8 cellular contexts compared by ENCODE assay signal in genomic region chr1:47313915-47314664, GRCh38. TPM values are rescaled to one million over a fixed set of nuclear protein-coding genes. Genes with fewer than 3 reads are reported as not detected.
DNase-seq lines count a peak whose midpoint lies in the region; ATAC-seq and TF ChIP-seq lines count a peak whose summit lies in the region.

STIL (minus strand) TSS chr1:47314147; CDS start chr1:47310319, 3,828 bp downstream.

- peak within 1 kb of the TSS; percentile 91 for H3K56ac ChIP-seq in mesendoderm (ENCODE audit: low read length)

- peak within 1 kb of the TSS; percentile 90 for H3K4ac ChIP-seq in mesendoderm (ENCODE audit: low read depth, low read length)

- H3K27ac Mint-ChIP-seq in activated CD8-positive, alpha-beta memory T cell treated with anti-CD3 and anti-CD28 coated beads, Interleukin-2, amount 10 ng/mL, durations not matched to agents 7 days and 5 days, result peak within 1 kb of the TSS; percentile 94
- peak within 1 kb of the TSS; percentile 99 for H3K27ac Mint-ChIP-seq in endodermal cell

- no peak within 1 kb of the TSS for H3K23ac ChIP-seq in mesendoderm (ENCODE audit: low read length)

- H3K4me2 ChIP-seq in mesendoderm (ENCODE audit: low read length), result peak within 1 kb of the TSS; percentile 37

- H3K4me3 Mint-ChIP-seq in activated CD8-positive, alpha-beta memory T cell treated with anti-CD3 and anti-CD28 coated beads, Interleukin-2, amount 10 ng/mL, durations not matched to agents 7 days and 5 days, result peak within 1 kb of the TSS; percentile 95
- peak within 1 kb of the TSS; percentile 99 for H3K4me3 Mint-ChIP-seq in endodermal cell

- peak within 1 kb of the TSS; percentile 80 for H3K27ac ChIP-seq in endodermal cell (ENCODE audit: low read depth, low read length)
- peak within 1 kb of the TSS; percentile 95 for H3K27ac ChIP-seq in mesendoderm (ENCODE audit: low read depth, low read length)

- CTCF ChIA-PET in activated CD8-positive, alpha-beta memory T cell treated with anti-CD3 and anti-CD28 coated beads, Interleukin-2, amount 10 ng/mL, durations not matched to agents 7 days and 5 days (lab: Charles Lee), result interaction anchor here (0.7 to 1.9 kb wide), 9 partner anchors 10 to 636 kb away, joined by 3 to 11 read pairs (median 3); partner anchors contain the start of genes CMPK1 and FOXD2

- no peak within 1 kb of the TSS for H4K5ac ChIP-seq in mesendoderm (ENCODE audit: low read length)

- H3K9ac ChIP-seq in NT2/D1 (ENCODE audit: insufficient read length, low read depth) (peak within 1 kb of the TSS; percentile 76), endodermal cell (ENCODE audit: extremely low read depth, low read length, poor library complexity, severe bottlenecking) (peak within 1 kb of the TSS; percentile 92), mesendoderm (ENCODE audit: low read length) (peak within 1 kb of the TSS; percentile 84)

- no peaks in the 10 kb centered on the region for H3K27me3 Mint-ChIP-seq in activated CD8-positive, alpha-beta memory T cell treated with anti-CD3 and anti-CD28 coated beads, Interleukin-2, amount 10 ng/mL, durations not matched to agents 7 days and 5 days
- no peaks in the 10 kb centered on the region for H3K27me3 Mint-ChIP-seq in endodermal cell (ENCODE audit: insufficient read depth)

- peak within 1 kb of the TSS; percentile 3 for H2AK5ac ChIP-seq in mesendoderm (ENCODE audit: low read length)

- H3K36me3 ChIP-seq in NT2/D1 (ENCODE audit: insufficient read depth, insufficient read length, low read length) (peaks cover 36% of the 10 kb centered on the region), endodermal cell (ENCODE audit: control insufficient read depth, insufficient read depth, low read length) (peaks cover 27% of the 10 kb centered on the region), mesendoderm (ENCODE audit: control insufficient read depth, insufficient read depth, low read length) (no peaks in the 10 kb centered on the region)

- H3K9me3 ChIP-seq in NT2/D1 (ENCODE audit: insufficient read depth, low read length), result no peaks in the 10 kb centered on the region
- H3K9me3 ChIP-seq in endodermal cell (ENCODE audit: control insufficient read depth, low read length), result peaks cover 3% of the 10 kb centered on the region

- H2BK5ac ChIP-seq in mesendoderm (ENCODE audit: low read length), result peak within 1 kb of the TSS; percentile 18

- H3K18ac ChIP-seq in mesendoderm (ENCODE audit: low read length), result peak within 1 kb of the TSS; percentile 95

- peaks cover 31% of the 10 kb centered on the region for H3K4me1 Mint-ChIP-seq in activated CD8-positive, alpha-beta memory T cell treated with anti-CD3 and anti-CD28 coated beads, Interleukin-2, amount 10 ng/mL, durations not matched to agents 7 days and 5 days
- H3K4me1 Mint-ChIP-seq in endodermal cell, result peaks cover 14% of the 10 kb centered on the region

- no peaks in the 10 kb centered on the region for H3K4me1 ChIP-seq in NT2/D1 (ENCODE audit: insufficient read depth, insufficient read length)
- no peaks in the 10 kb centered on the region for H3K4me1 ChIP-seq in endodermal cell (ENCODE audit: control insufficient read depth, insufficient read depth, low read length)
- peaks cover 5% of the 10 kb centered on the region for H3K4me1 ChIP-seq in mesendoderm (ENCODE audit: control insufficient read depth, low read depth, low read length)

- 0% methylated on average over 40 to 54 of the region's 54 CpGs for WGBS in endodermal cell (ENCODE audit: insufficient coverage in 1 of 2, insufficient read length in 1 of 2), 2 experiments
- WGBS in mesendoderm (ENCODE audit: extremely low coverage, insufficient coverage, low lambda C conversion rate), result no CpG with 5 or more reads among the region's 54 CpGs

- H3K4me3 ChIP-seq in NT2/D1 (ENCODE audit: insufficient read length, low read depth), result peak within 1 kb of the TSS; percentile 73
- H3K4me3 ChIP-seq in endodermal cell (ENCODE audit: low read length), result peak within 1 kb of the TSS; percentile 100
- peak within 1 kb of the TSS; percentile 61 for H3K4me3 ChIP-seq in mesendoderm (ENCODE audit: low read length)

- H3K79me2 ChIP-seq in mesendoderm (ENCODE audit: control insufficient read depth, insufficient read depth, low read length), result peaks cover 43% of the 10 kb centered on the region

- DNase-seq in COR-L47 (lab: John Stamatoyannopoulos, UW) (peak; percentile 96), HUDEP-2 (lab: John Stamatoyannopoulos, UW; ENCODE audit: unreplicated experiment in 76 of 76) (peak in 75 of 76 experiments; percentile 40 to 99 (median 98)), NT2/D1 (ENCODE audit: low read depth, low spot score) (peak; percentile 100), endodermal cell (peak; percentile 100), mesendoderm (peak; percentile 100)
- DNase-seq in activated CD8-positive, alpha-beta memory T cell treated with anti-CD3 and anti-CD28 coated beads, Interleukin-2, amount 10 ng/mL, durations not matched to agents 7 days and 5 days, result peak; percentile 99
- peak; percentile 91 for DNase-seq in stimulated activated CD8-positive, alpha-beta memory T cell treated with anti-CD3 and anti-CD28 coated beads, Interleukin-15, amount 100 ng/mL, for 1 hour (ENCODE audit: low read depth)

- no peak within 1 kb of the TSS for H2BK15ac ChIP-seq in mesendoderm (replicated peaks; ENCODE audit: low read depth)

- no peaks in the 10 kb centered on the region for H3K9me3 Mint-ChIP-seq in activated CD8-positive, alpha-beta memory T cell treated with anti-CD3 and anti-CD28 coated beads, Interleukin-2, amount 10 ng/mL, durations not matched to agents 7 days and 5 days (ENCODE audit: low read depth)
- no peaks in the 10 kb centered on the region for H3K9me3 Mint-ChIP-seq in endodermal cell

- H3K36me3 Mint-ChIP-seq in activated CD8-positive, alpha-beta memory T cell treated with anti-CD3 and anti-CD28 coated beads, Interleukin-2, amount 10 ng/mL, durations not matched to agents 7 days and 5 days, result peaks cover 23% of the 10 kb centered on the region
- H3K36me3 Mint-ChIP-seq in endodermal cell (ENCODE audit: low read depth), result peaks cover 33% of the 10 kb centered on the region

- H2BK120ac ChIP-seq in mesendoderm (ENCODE audit: low read depth, low read length), result no peak within 1 kb of the TSS

- H3K27me3 ChIP-seq in NT2/D1 (ENCODE audit: insufficient read depth, insufficient read length) (no peaks in the 10 kb centered on the region), endodermal cell (ENCODE audit: control insufficient read depth, insufficient read depth, low read length, poor library complexity, severe bottlenecking) (no peaks in the 10 kb centered on the region), mesendoderm (ENCODE audit: insufficient read depth, low read length, poor library complexity) (no peaks in the 10 kb centered on the region)

- no peak for TF ChIP-seq CTCF in endodermal cell (conservative IDR thresholded peaks at IDR 0.05)

- peak; percentile 97 for ATAC-seq in GM21381 (IDR thresholded peaks at IDR 0.05; ENCODE audit: unreplicated experiment)
- ATAC-seq in activated CD8-positive, alpha-beta memory T cell treated with anti-CD3 and anti-CD28 coated beads, Interleukin-2, amount 10 ng/mL, durations not matched to agents 7 days and 5 days, result peak; percentile 97

- no peak within 1 kb of the TSS for H4K8ac ChIP-seq in mesendoderm (ENCODE audit: low read depth, low read length)

- H3K79me1 ChIP-seq in mesendoderm (ENCODE audit: low read length), result no peaks in the 10 kb centered on the region

RNA-seq across cellular contexts. Expression of gene STIL, which starts in this region (rescaled TPM):
- total RNA-seq in activated CD8-positive, alpha-beta memory T cell treated with anti-CD3 and anti-CD28 coated beads, Interleukin-2, amount 10 ng/mL, durations not matched to agents 7 days and 5 days, result 10 to 100 TPM; 38.6 to 51.3 TPM
- total RNA-seq in endodermal cell, result 10 to 100 TPM; 39.3 to 48.0 TPM
- 22.2 TPM for polyA plus RNA-seq in endodermal cell (2013, experiment 1 of 2)
- 24.3 TPM for polyA plus RNA-seq in endodermal cell (2013, experiment 2 of 2)
- polyA plus RNA-seq in mesendoderm (2013, experiment 1 of 2), result 44.3 TPM
- polyA plus RNA-seq in mesendoderm (2013, experiment 2 of 2), result 42.4 TPM

Comparison
In these comparisons a context has a peak if more than half of its experiments do, and no peak if none do; other contexts are left out.
1. Peak in every context shown above with its lines: DNase-seq, ATAC-seq, H3K4me3 ChIP-seq and H3K27ac ChIP-seq.